In the genomic region with DNA sequence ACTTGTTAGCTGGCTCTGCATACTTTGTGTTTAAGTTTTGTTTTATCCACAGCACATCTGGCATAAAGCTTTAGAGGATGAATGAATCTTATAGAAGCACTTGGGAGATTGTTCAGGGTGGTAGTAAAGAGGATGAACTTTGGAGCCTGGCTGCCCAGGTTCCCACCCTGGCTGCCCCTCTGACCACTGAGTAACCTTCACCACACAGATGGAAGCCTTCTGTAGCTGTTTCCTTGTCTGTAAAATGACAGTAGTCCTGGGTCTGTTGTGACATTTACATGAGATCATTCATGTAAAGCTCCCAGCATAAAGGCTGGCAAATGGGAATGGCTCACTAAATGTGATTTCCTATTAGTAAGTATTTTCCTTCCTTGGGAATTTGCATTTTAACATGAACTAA, we compare ENCODE assay signal across 17 cellular contexts.
DNase-seq lines count a peak whose midpoint lies in the region; ATAC-seq and TF ChIP-seq lines count a peak whose summit lies in the region.
"Had no signal": no experiment of that assay in that cellular context is flagged by ENCODE, and none has a peak within 500 bp of the region (broad histone marks: within the 10 kb centered on the region; RNA-seq: fewer than 3 reads in every experiment).

No MANE protein-coding gene starts in this region.

- in situ Hi-C loops in gastrocnemius medialis (cut with MboI; ENCODE audit: low sequenced_read_pairs in 4 of 4): no loop called here

- TF ChIP-seq POLR2A in gastrocnemius medialis (IDR thresholded peaks at IDR 0.05) (no peak), sigmoid colon (IDR thresholded peaks at IDR 0.05) (no peak)

- no peaks in the 10 kb centered on the region for H4K20me1 ChIP-seq in osteoblast (ENCODE audit: insufficient read depth, low read length)

- H3K4me2 ChIP-seq in osteoblast (ENCODE audit: insufficient read depth, low read length): no peak overlapping the region

- H3K9me3 ChIP-seq in adipocyte (ENCODE audit: control insufficient read depth, low read length) (no peaks in the 10 kb centered on the region), osteoblast (ENCODE audit: low read depth, low read length) (no peaks in the 10 kb centered on the region), gastrocnemius medialis (no peaks in the 10 kb centered on the region), sigmoid colon (no peaks in the 10 kb centered on the region)
- H3K9me3 ChIP-seq: MG63 had no signal

- intact Hi-C loops in left colon (cut with DNase I, micrococcal nuclease) (no loop called here), gastrocnemius medialis (cut with DNase I; ENCODE audit: low total_unique reads) (no loop called here), sigmoid colon (cut with DNase I) (no loop called here)

- ATAC-seq in left colon (peak; percentile 70), gastrocnemius medialis (no peak), HG03460 (IDR thresholded peaks at IDR 0.05; ENCODE audit: unreplicated experiment) (no peak)

- no peaks in the 10 kb centered on the region for H3K27me3 ChIP-seq in adipocyte (replicated peaks; ENCODE audit: control insufficient read depth, insufficient read depth, low read length)
- H3K27me3 ChIP-seq in osteoblast (ENCODE audit: insufficient read depth, low read length): no peaks in the 10 kb centered on the region
- no peaks in the 10 kb centered on the region for H3K27me3 ChIP-seq in gastrocnemius medialis
- H3K27me3 ChIP-seq in sigmoid colon: no peaks in the 10 kb centered on the region
- H3K27me3 ChIP-seq: MG63 had no signal

- H3K4me1 ChIP-seq in adipocyte (ENCODE audit: control insufficient read depth, insufficient read depth, low read length) (peaks cover 37% of the 10 kb centered on the region), osteoblast (ENCODE audit: insufficient read depth, low read length) (peaks cover 48% of the 10 kb centered on the region), gastrocnemius medialis (no peaks in the 10 kb centered on the region), sigmoid colon (no peaks in the 10 kb centered on the region)

- H3K36me3 ChIP-seq in adipocyte (ENCODE audit: control insufficient read depth, insufficient read depth, low read length, severe bottlenecking) (no peaks in the 10 kb centered on the region), osteoblast (ENCODE audit: insufficient read depth, low read length) (no peaks in the 10 kb centered on the region), gastrocnemius medialis (no peaks in the 10 kb centered on the region), sigmoid colon (no peaks in the 10 kb centered on the region)
- H3K36me3 ChIP-seq: MG63 had no signal

- no peak overlapping the region for H3K9ac ChIP-seq in adipocyte (ENCODE audit: low read length)

- peak overlapping the region; percentile 3 for H2AFZ ChIP-seq in osteoblast (ENCODE audit: low read length)

- H3K4me3 ChIP-seq in adipocyte (ENCODE audit: low read length) (no peak overlapping the region), osteoblast (ENCODE audit: insufficient read depth, low read length) (no peak overlapping the region), gastrocnemius medialis (no peak overlapping the region), sigmoid colon (no peak overlapping the region)
- H3K4me3 ChIP-seq: MG63 had no signal

- DNase-seq in EH (ENCODE audit: low read depth) (peak; percentile 48), adipocyte (ENCODE audit: low read depth) (peak; percentile 7), left colon (no peak), osteoblast (ENCODE audit: insufficient read length, low spot score, missing footprints) (no peak), gastrocnemius medialis (no peak), sigmoid colon (no peak)
- DNase-seq: Calu3, DMS79 treated with DMSO at 0.1 percent for 48 hours, KBM-7, MG63, NCI-H1105 treated with DMSO at 0.1 percent for 48 hours, NCI-H146, NCI-H1930, NCI-H446, NCI-H524 treated with DMSO at 0.1 percent for 48 hours, SHP77 had no signal

- TF ChIP-seq EP300 in sigmoid colon (IDR thresholded peaks at IDR 0.05): no peak

- H3K79me2 ChIP-seq in osteoblast (ENCODE audit: insufficient read depth, low read length): no peaks in the 10 kb centered on the region

- TF ChIP-seq CTCF in osteoblast (IDR thresholded peaks at IDR 0.05; ENCODE audit: extremely low read depth, low read depth, low read length) (no peak), gastrocnemius medialis (IDR thresholded peaks at IDR 0.05 in 4 of 5, conservative IDR thresholded peaks at IDR 0.05 in 1 of 5) (no peak), sigmoid colon (IDR thresholded peaks at IDR 0.05) (no peak)

- H3K27ac ChIP-seq in osteoblast (ENCODE audit: low read depth, low read length): no peak overlapping the region
- no peak overlapping the region for H3K27ac ChIP-seq in gastrocnemius medialis
- H3K27ac ChIP-seq in sigmoid colon: no peak overlapping the region

Comparison
In these comparisons a context has a peak if more than half of its experiments do, and no peak if none do; other contexts are left out.
1. DNase-seq: peak in EH (single experiment) and adipocyte (single experiment); none in left colon (0 of 2), osteoblast (single experiment), gastrocnemius medialis (0 of 2) and sigmoid colon (single experiment).